ENCODE assay signal across 14 cellular contexts in the genomic region with DNA sequence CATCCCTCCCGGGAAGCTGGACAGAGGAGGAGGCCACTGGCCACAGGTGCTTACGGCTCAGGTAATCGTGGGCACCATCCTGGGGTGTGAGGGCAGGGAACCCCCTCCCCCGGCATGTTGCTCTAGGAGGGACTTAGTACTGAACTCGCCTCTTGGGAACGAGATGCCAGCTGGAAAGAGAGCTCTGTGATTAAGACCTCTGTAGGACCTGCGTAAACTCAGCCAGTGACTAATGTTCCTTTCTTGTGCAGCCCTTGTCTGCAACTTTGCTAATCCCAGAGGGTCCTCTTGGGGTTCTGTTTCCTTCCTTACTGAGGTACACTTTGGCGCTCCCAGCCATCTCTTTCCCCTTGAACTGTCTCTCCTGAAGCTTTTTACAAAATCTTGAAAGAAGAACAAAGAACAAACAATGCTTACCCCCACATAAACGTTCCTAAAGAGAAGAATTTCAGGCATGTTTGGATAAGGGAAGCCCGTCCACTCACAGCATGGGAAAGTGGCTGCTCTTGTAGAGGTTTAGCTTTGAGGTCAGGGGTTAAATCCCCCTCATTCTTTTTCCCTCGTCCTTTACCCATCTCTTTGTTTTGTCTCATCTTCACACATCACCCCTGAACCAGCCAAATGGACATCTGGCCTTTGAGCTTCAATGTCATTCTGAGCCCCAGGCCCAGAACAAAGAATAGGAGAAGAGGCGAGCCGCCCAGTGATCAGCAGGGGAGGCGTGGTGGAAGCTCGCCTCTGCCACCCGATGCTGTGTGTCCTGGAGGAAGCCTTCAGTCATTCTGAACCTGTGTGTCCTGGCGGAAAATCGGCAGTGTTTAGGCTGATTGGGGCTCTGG. TPM values are rescaled to one million over a fixed set of nuclear protein-coding genes. Genes with fewer than 3 reads are reported as not detected.
DNase-seq lines count a peak whose midpoint lies in the region; TF ChIP-seq lines count a peak whose summit lies in the region.
"Had no signal": no experiment of that assay in that cellular context is flagged by ENCODE, and none has a peak within 500 bp of the region (broad histone marks: within the 10 kb centered on the region; RNA-seq: fewer than 3 reads in every experiment).

No MANE protein-coding gene starts in this region.

- no peaks in the 10 kb centered on the region for H3K9me3 ChIP-seq in adipocyte (ENCODE audit: control insufficient read depth, low read length)
- H3K9me3 ChIP-seq: heart left ventricle, transverse colon had no signal

- no peaks in the 10 kb centered on the region for H3K9me3 Mint-ChIP-seq in activated CD4-positive, alpha-beta T cell treated with anti-CD3 and anti-CD28 coated beads, Interleukin-2, amount 10 ng/mL, durations not matched to agents 7 days and 5 days
- no peaks in the 10 kb centered on the region for H3K9me3 Mint-ChIP-seq in glutamatergic neuron (ENCODE audit: unreplicated experiment)
- H3K9me3 Mint-ChIP-seq: naive thymus-derived CD8-positive, alpha-beta T cell had no signal

- no peak overlapping the region for H3K4me3 Mint-ChIP-seq in activated CD4-positive, alpha-beta T cell treated with anti-CD3 and anti-CD28 coated beads, Interleukin-2, amount 10 ng/mL, durations not matched to agents 7 days and 5 days
- H3K4me3 Mint-ChIP-seq in glutamatergic neuron (ENCODE audit: unreplicated experiment) = no peak overlapping the region
- H3K4me3 Mint-ChIP-seq: activated CD4-positive, alpha-beta T cell treated with anti-CD3 and anti-CD28 coated beads for 36 hours had no signal

- no peak overlapping the region for H3K9ac ChIP-seq in adipocyte (ENCODE audit: low read length)

- H3K36me3 Mint-ChIP-seq in activated CD4-positive, alpha-beta T cell treated with anti-CD3 and anti-CD28 coated beads, Interleukin-2, amount 10 ng/mL, durations not matched to agents 7 days and 5 days (ENCODE audit: low read depth) = no peaks in the 10 kb centered on the region
- no peaks in the 10 kb centered on the region for H3K36me3 Mint-ChIP-seq in glutamatergic neuron (ENCODE audit: unreplicated experiment)
- H3K36me3 Mint-ChIP-seq: naive thymus-derived CD8-positive, alpha-beta T cell had no signal

- no peak for TF ChIP-seq CTCF in glutamatergic neuron (IDR thresholded peaks at IDR 0.05; ENCODE audit: partially characterized antibody, unreplicated experiment)

- no peaks in the 10 kb centered on the region for H3K36me3 ChIP-seq in adipocyte (ENCODE audit: control insufficient read depth, insufficient read depth, low read length, severe bottlenecking)
- H3K36me3 ChIP-seq: heart left ventricle, transverse colon had no signal

- H3K4me1 Mint-ChIP-seq in activated CD4-positive, alpha-beta T cell treated with anti-CD3 and anti-CD28 coated beads, Interleukin-2, amount 10 ng/mL, durations not matched to agents 7 days and 5 days = peaks cover 20% of the 10 kb centered on the region
- peaks cover 14% of the 10 kb centered on the region for H3K4me1 Mint-ChIP-seq in glutamatergic neuron (ENCODE audit: low read depth, unreplicated experiment)

- CTCF ChIA-PET in activated CD4-positive, alpha-beta T cell treated with anti-CD3 and anti-CD28 coated beads, Interleukin-2, amount 10 ng/mL, durations not matched to agents 7 days and 5 days (lab: Charles Lee) = interaction anchor here (1.0 kb wide), 1 partner anchor 19 kb away, joined by 3 read pairs; no protein-coding TSS in a partner anchor

- H3K4me1 ChIP-seq in adipocyte (ENCODE audit: control insufficient read depth, insufficient read depth, low read length) = no peaks in the 10 kb centered on the region

- peak overlapping the region; percentile 71 for H3K27ac Mint-ChIP-seq in activated CD4-positive, alpha-beta T cell treated with anti-CD3 and anti-CD28 coated beads, Interleukin-2, amount 10 ng/mL, durations not matched to agents 7 days and 5 days
- peak overlapping the region; percentile 10 for H3K27ac Mint-ChIP-seq in glutamatergic neuron (ENCODE audit: unreplicated experiment)
- H3K27ac Mint-ChIP-seq: activated CD4-positive, alpha-beta T cell treated with anti-CD3 and anti-CD28 coated beads for 36 hours had no signal

- POLR2A ChIA-PET in activated CD4-positive, alpha-beta T cell treated with anti-CD3 and anti-CD28 coated beads, Interleukin-2, amount 10 ng/mL, durations not matched to agents 7 days and 5 days (lab: Charles Lee) = no interaction called here

- H3K27me3 Mint-ChIP-seq in activated CD4-positive, alpha-beta T cell treated with anti-CD3 and anti-CD28 coated beads, Interleukin-2, amount 10 ng/mL, durations not matched to agents 7 days and 5 days = peaks cover 3% of the 10 kb centered on the region
- H3K27me3 Mint-ChIP-seq in glutamatergic neuron (ENCODE audit: unreplicated experiment) = peaks cover 4% of the 10 kb centered on the region
- H3K27me3 Mint-ChIP-seq: activated CD4-positive, alpha-beta T cell treated with anti-CD3 and anti-CD28 coated beads for 36 hours; naive thymus-derived CD8-positive, alpha-beta T cell had no signal

- H3K27me3 ChIP-seq in adipocyte (replicated peaks; ENCODE audit: control insufficient read depth, insufficient read depth, low read length) = peaks cover 45% of the 10 kb centered on the region
- H3K27me3 ChIP-seq: heart left ventricle, transverse colon had no signal

- no peak for DNase-seq in activated CD4-positive, alpha-beta T cell treated with anti-CD3 and anti-CD28 coated beads, Interleukin-2, amount 10 ng/mL, durations not matched to agents 7 days and 5 days
- no peak for DNase-seq in activated CD4-positive, alpha-beta T cell treated with anti-CD3 and anti-CD28 coated beads for 1 hour
- DNase-seq in adipocyte (ENCODE audit: low read depth) (peak; percentile 65), glutamatergic neuron (no peak), smooth muscle cell of the brain vasculature (ENCODE audit: low read depth, low spot score) (peak; percentile 23), DMS153 (lab: John Stamatoyannopoulos, UW) (no peak), COR-L47 (lab: John Stamatoyannopoulos, UW) (no peak), GM19238 (ENCODE audit: insufficient read length, low spot score) (no peak)
- DNase-seq: heart left ventricle; naive thymus-derived CD8-positive, alpha-beta T cell; Right ventricle myocardium superior; stimulated activated CD4-positive, alpha-beta T cell treated with anti-CD3 and anti-CD28 coated beads, Interleukin-4, amount 100 ng/mL, for 4 hours; transverse colon had no signal

- no peak overlapping the region for H3K4me3 ChIP-seq in adipocyte (ENCODE audit: low read length)
- H3K4me3 ChIP-seq: heart left ventricle, transverse colon had no signal

RNA-seq across cellular contexts. Expression of a gene that starts 37.4 kb away (rescaled TPM):
- total RNA-seq in activated CD4-positive, alpha-beta T cell treated with anti-CD3 and anti-CD28 coated beads, Interleukin-2, amount 10 ng/mL, durations not matched to agents 7 days and 5 days = 1 to 10 TPM; 4.1 to 6.8 TPM
- total RNA-seq in glutamatergic neuron (ENCODE audit: unreplicated experiment) = 3.8 TPM

RNA-seq across cellular contexts. Expression of a gene that starts 41.2 kb away (rescaled TPM):
- total RNA-seq in activated CD4-positive, alpha-beta T cell treated with anti-CD3 and anti-CD28 coated beads, Interleukin-2, amount 10 ng/mL, durations not matched to agents 7 days and 5 days = under 1 TPM; 0.23 to 0.52 TPM
- 0.76 TPM for total RNA-seq in glutamatergic neuron (ENCODE audit: unreplicated experiment)

Comparison
In these comparisons a context has a peak if more than half of its experiments do, and no peak if none do; other contexts are left out.
1. DNase-seq: peak in adipocyte (single experiment) and smooth muscle cell of the brain vasculature (single experiment); none in activated CD4-positive, alpha-beta T cell treated with anti-CD3 and anti-CD28 coated beads, Interleukin-2, amount 10 ng/mL, durations not matched to agents 7 days and 5 days (single experiment), activated CD4-positive, alpha-beta T cell treated with anti-CD3 and anti-CD28 coated beads for 1 hour (single experiment), glutamatergic neuron (single experiment), DMS153 (single experiment), COR-L47 (single experiment) and GM19238 (single experiment).